2 cellular contexts compared by ENCODE assay signal in genomic region chrX:42680651-42681050, GRCh38.
TF ChIP-seq lines count a peak whose summit lies in the region.

No MANE protein-coding gene starts in this region.

TF ChIP-seq in liver, 16 proteins besides CTCF, POLR2A, EP300 and RAD21 (continued from another document):
- TF ChIP-seq, protein P1, sequence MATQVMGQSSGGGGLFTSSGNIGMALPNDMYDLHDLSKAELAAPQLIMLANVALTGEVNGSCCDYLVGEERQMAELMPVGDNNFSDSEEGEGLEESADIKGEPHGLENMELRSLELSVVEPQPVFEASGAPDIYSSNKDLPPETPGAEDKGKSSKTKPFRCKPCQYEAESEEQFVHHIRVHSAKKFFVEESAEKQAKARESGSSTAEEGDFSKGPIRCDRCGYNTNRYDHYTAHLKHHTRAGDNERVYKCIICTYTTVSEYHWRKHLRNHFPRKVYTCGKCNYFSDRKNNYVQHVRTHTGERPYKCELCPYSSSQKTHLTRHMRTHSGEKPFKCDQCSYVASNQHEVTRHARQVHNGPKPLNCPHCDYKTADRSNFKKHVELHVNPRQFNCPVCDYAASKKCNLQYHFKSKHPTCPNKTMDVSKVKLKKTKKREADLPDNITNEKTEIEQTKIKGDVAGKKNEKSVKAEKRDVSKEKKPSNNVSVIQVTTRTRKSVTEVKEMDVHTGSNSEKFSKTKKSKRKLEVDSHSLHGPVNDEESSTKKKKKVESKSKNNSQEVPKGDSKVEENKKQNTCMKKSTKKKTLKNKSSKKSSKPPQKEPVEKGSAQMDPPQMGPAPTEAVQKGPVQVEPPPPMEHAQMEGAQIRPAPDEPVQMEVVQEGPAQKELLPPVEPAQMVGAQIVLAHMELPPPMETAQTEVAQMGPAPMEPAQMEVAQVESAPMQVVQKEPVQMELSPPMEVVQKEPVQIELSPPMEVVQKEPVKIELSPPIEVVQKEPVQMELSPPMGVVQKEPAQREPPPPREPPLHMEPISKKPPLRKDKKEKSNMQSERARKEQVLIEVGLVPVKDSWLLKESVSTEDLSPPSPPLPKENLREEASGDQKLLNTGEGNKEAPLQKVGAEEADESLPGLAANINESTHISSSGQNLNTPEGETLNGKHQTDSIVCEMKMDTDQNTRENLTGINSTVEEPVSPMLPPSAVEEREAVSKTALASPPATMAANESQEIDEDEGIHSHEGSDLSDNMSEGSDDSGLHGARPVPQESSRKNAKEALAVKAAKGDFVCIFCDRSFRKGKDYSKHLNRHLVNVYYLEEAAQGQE (IDR thresholded peaks at IDR 0.05) = no peak
- no peak for TF ChIP-seq HNF4G (IDR thresholded peaks at IDR 0.05)
- no peak for TF ChIP-seq RXRA (IDR thresholded peaks at IDR 0.05)
- TF ChIP-seq, protein P2, sequence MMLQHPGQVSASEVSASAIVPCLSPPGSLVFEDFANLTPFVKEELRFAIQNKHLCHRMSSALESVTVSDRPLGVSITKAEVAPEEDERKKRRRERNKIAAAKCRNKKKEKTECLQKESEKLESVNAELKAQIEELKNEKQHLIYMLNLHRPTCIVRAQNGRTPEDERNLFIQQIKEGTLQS (IDR thresholded peaks at IDR 0.05) = no peak
- TF ChIP-seq, protein P3, sequence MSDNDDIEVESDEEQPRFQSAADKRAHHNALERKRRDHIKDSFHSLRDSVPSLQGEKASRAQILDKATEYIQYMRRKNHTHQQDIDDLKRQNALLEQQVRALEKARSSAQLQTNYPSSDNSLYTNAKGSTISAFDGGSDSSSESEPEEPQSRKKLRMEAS (IDR thresholded peaks at IDR 0.05) = no peak
- no peak for TF ChIP-seq NR2F2 (IDR thresholded peaks at IDR 0.05)
- no peak for TF ChIP-seq EGR1 (IDR thresholded peaks at IDR 0.05; ENCODE audit: low read depth in 2 of 2)
- no peak for TF ChIP-seq FOXA2 (IDR thresholded peaks at IDR 0.05)
- TF ChIP-seq ZBTB33 (IDR thresholded peaks at IDR 0.05) = no peak
- no peak for TF ChIP-seq HNF4A (conservative IDR thresholded peaks at IDR 0.05)
TF ChIP-seq in liver: peak in this region for 0.

TF ChIP-seq in HepG2, 621 proteins besides CTCF, POLR2A, EP300 and RAD21 (continued from another document):
- TF ChIP-seq ZNF574 (CRISPR knock-in tag; IDR thresholded peaks at IDR 0.05) (no peak), IKZF5 (CRISPR knock-in tag; IDR thresholded peaks at IDR 0.05) (no peak), ZNF607 (CRISPR knock-in tag; IDR thresholded peaks at IDR 0.05; ENCODE audit: borderline replicate concordance) (no peak), ZNF275 (CRISPR knock-in tag; IDR thresholded peaks at IDR 0.05; ENCODE audit: borderline replicate concordance) (no peak), ZNF720 (CRISPR knock-in tag; IDR thresholded peaks at IDR 0.05) (no peak), HCFC1 (IDR thresholded peaks at IDR 0.05; ENCODE audit: low read depth, low read length) (no peak), ARNT2 (CRISPR knock-in tag; IDR thresholded peaks at IDR 0.05; ENCODE audit: low read depth) (no peak), ZNF44 (CRISPR knock-in tag; IDR thresholded peaks at IDR 0.05) (no peak), MEIS2 (CRISPR knock-in tag; IDR thresholded peaks at IDR 0.05) (no peak)
